ENCODE assay signal across 9 cellular contexts in the genomic region with DNA sequence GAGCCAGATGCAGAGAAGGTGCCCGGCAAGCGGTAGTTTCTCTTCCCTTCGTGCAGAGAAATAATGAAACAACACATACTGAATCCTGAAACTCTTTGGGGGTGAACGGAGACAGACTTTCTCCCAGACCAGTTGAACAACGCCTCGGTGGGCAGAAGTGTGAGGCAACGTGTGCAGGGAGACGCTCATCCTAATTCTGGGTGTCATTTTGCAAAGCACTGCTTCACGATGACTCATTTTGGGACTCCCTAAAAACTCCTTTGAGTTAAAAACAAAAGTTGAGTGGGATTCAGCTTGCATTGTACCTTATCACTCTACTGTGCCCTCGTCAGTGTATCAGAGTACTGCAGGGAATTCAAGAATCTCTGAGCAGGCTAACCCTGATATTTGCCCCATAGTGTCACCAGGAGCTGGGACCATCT. TPM values are rescaled to one million over a fixed set of nuclear protein-coding genes. Genes with fewer than 3 reads are reported as not detected.
A peak's percentile ranks its signal among the peaks of the same experiment; 100 is the strongest.
DNase-seq lines count a peak whose midpoint lies in the region; ATAC-seq, FAIRE-seq and TF ChIP-seq lines count a peak whose summit lies in the region.
"Had no signal": no experiment of that assay in that cellular context is flagged by ENCODE, and none has a peak within 500 bp of the region (broad histone marks: within the 10 kb centered on the region; RNA-seq: fewer than 3 reads in every experiment).

No MANE protein-coding gene starts in this region.

- no peak overlapping the region for H3K4me2 ChIP-seq in smooth muscle cell

- 84% methylated on average over 10 of the region's 10 CpGs for WGBS in smooth muscle cell (ENCODE audit: low lambda C conversion rate)

- intact Hi-C loops in kidney (cut with DNase I) = no loop called here

- H3K4me1 Mint-ChIP-seq in nephron = peaks cover 37% of the 10 kb centered on the region

- FAIRE-seq in kidney (lab: Jason Lieb, UNC) = no peak

- no peak for TF ChIP-seq CTCF in nephron (IDR thresholded peaks at IDR 0.05; ENCODE audit: unreplicated experiment in 3 of 3)
- no peak for TF ChIP-seq CTCF in right atrium auricular region (IDR thresholded peaks at IDR 0.05)
- no peak for TF ChIP-seq CTCF in kidney (IDR thresholded peaks at IDR 0.05; ENCODE audit: borderline replicate concordance, extremely low read depth, insufficient read depth)
- TF ChIP-seq CTCF in smooth muscle cell (IDR thresholded peaks at IDR 0.05; ENCODE audit: borderline replicate concordance, insufficient read depth, poor library complexity, severe bottlenecking) = no peak

- H3K27ac ChIP-seq in right atrium auricular region (no peak overlapping the region), kidney (ENCODE audit: low read depth in 2 of 2, low read length in 2 of 2) (no peak overlapping the region), smooth muscle cell (ENCODE audit: low read depth) (no peak overlapping the region)
- H3K27ac ChIP-seq: ovary had no signal

- no peaks in the 10 kb centered on the region for H3K9me3 Mint-ChIP-seq in nephron

- H3K4me1 ChIP-seq in right atrium auricular region = peaks cover 0 to 22% of the 10 kb centered on the region in 2 donors
- peaks cover 0 to 3% of the 10 kb centered on the region in 2 donors for H3K4me1 ChIP-seq in kidney (ENCODE audit: control insufficient read depth in 1 of 2, insufficient read depth in 1 of 2, low read depth in 1 of 2, low read length in 2 of 2)
- peaks cover 3% of the 10 kb centered on the region for H3K4me1 ChIP-seq in smooth muscle cell (ENCODE audit: low read depth)

- H3K4me3 ChIP-seq in right atrium auricular region = no peak overlapping the region
- no peak overlapping the region for H3K4me3 ChIP-seq in kidney (ENCODE audit: low read length in 2 of 2)
- no peak overlapping the region for H3K4me3 ChIP-seq in smooth muscle cell
- H3K4me3 ChIP-seq: ovary had no signal

- H3K27ac Mint-ChIP-seq in nephron = peak overlapping the region; percentile 30 to 60 (median 53)

- H3K27me3 Mint-ChIP-seq in nephron (ENCODE audit: low read depth) = no peaks in the 10 kb centered on the region

- DNase-seq in right atrium auricular region (ENCODE audit: low spot score) = no peak
- DNase-seq in kidney = no peak
- DNase-seq in smooth muscle cell (lab: John Stamatoyannopoulos, UW; ENCODE audit: unreplicated experiment) = no peak
- no peak for DNase-seq in hepatic stellate cell (ENCODE audit: low spot score)

- no peaks in the 10 kb centered on the region for H3K9me3 ChIP-seq in right atrium auricular region
- H3K9me3 ChIP-seq in kidney (ENCODE audit: control insufficient read depth in 1 of 2, low read length in 2 of 2) = no peaks in the 10 kb centered on the region
- H3K9me3 ChIP-seq in smooth muscle cell (replicated peaks; ENCODE audit: low read depth) = no peaks in the 10 kb centered on the region
- H3K9me3 ChIP-seq: ovary had no signal

- H3K4me3 Mint-ChIP-seq in nephron = peak overlapping the region in 2 of 3 experiments; percentile 69 to 74

- H4K20me1 ChIP-seq in smooth muscle cell (ENCODE audit: low read depth) = no peaks in the 10 kb centered on the region

- no peaks in the 10 kb centered on the region for H3K27me3 ChIP-seq in right atrium auricular region
- H3K27me3 ChIP-seq in smooth muscle cell (ENCODE audit: low read depth) = no peaks in the 10 kb centered on the region
- H3K27me3 ChIP-seq: ovary had no signal

- peak; percentile 45 for ATAC-seq in GM18505 (IDR thresholded peaks at IDR 0.05; ENCODE audit: unreplicated experiment)
- ATAC-seq in GM21360 (IDR thresholded peaks at IDR 0.05; ENCODE audit: unreplicated experiment) = peak; percentile 59
- peak; percentile 75 for ATAC-seq in HG03378 (IDR thresholded peaks at IDR 0.05; ENCODE audit: unreplicated experiment)

- H3K9ac ChIP-seq in kidney (ENCODE audit: low read length in 2 of 2) (no peak overlapping the region), smooth muscle cell (ENCODE audit: low read depth) (no peak overlapping the region)

- no peaks in the 10 kb centered on the region for H3K36me3 ChIP-seq in right atrium auricular region
- no peaks in the 10 kb centered on the region for H3K36me3 ChIP-seq in kidney (ENCODE audit: control insufficient read depth in 1 of 2, insufficient read depth in 2 of 2, low read length in 2 of 2)
- H3K36me3 ChIP-seq in smooth muscle cell (ENCODE audit: low read depth) = no peaks in the 10 kb centered on the region
- H3K36me3 ChIP-seq: ovary had no signal

- H3K79me2 ChIP-seq in smooth muscle cell (ENCODE audit: low read depth) = no peaks in the 10 kb centered on the region

- no peaks in the 10 kb centered on the region for H3K36me3 Mint-ChIP-seq in nephron (ENCODE audit: low read depth)

- peak; percentile 25 for TF ChIP-seq POLR2A in GM18505 (IDR thresholded peaks at IDR 0.05; ENCODE audit: borderline replicate concordance, extremely low read depth, insufficient read depth, insufficient read length)

- no peak overlapping the region for H2AFZ ChIP-seq in smooth muscle cell (ENCODE audit: low read depth)

- peaks cover 40% of the 10 kb centered on the region for H3F3A ChIP-seq in smooth muscle cell (ENCODE audit: low read depth)

RNA-seq across cellular contexts. Expression of a gene that starts 3.5 kb away (rescaled TPM):
- total RNA-seq in right atrium auricular region (1 to 10 TPM; 9.2 to 9.7 TPM), kidney (82.1 TPM), smooth muscle cell (41.5 and 45.9 TPM in 2 replicates)
- polyA plus RNA-seq in kidney (ENCODE audit: insufficient read depth, low read depth, low replicate concordance) (14.9 TPM), smooth muscle cell (67.6 and 108 TPM in 2 replicates)
